10 cellular contexts compared by ENCODE assay signal in the genomic region with DNA sequence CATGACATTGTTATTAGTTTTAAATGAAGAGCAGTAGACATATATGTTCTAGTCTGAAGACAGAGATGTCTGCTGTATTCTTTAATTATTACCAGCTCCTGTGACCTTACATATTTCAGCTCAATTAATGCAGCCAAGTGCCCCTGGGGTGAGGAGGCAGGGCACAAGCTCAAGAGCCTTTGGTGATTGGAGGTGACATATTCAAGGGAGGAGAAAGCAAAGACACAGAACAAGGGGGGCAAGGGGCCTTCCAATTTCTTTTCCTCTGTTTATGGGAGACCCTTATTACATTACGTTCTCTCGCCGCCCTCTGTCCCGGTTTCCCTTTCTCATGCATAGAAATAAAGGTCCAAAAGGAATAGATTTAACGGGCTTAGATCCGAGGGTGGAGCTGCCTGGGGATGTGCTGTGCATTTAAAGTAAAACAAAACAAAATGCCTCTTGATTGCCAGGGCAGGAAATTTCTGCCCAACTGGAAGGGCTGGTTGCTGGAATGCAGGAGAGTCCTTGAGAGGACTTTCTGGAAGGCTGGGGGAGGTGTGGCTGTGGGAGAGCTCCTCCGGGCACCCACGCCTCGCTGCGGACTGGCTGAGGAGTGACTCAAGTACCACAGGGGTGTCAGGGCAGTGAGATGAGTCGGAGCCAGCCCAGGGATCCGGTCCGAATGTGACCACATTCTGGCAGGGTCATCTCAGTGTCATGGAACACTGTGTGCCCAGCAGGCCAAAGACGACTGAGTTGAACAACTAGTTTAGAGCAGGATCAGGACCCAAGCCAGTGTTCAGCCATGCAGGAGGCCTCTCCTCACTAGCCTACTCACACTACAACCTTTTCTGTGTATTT. TPM values are rescaled to one million over a fixed set of nuclear protein-coding genes. Genes with fewer than 3 reads are reported as not detected.
A peak's percentile ranks its signal among the peaks of the same experiment; 100 is the strongest.
DNase-seq lines count a peak whose midpoint lies in the region; ATAC-seq and FAIRE-seq lines count a peak whose summit lies in the region.
"Had no signal": no experiment of that assay in that cellular context is flagged by ENCODE, and none has a peak within 500 bp of the region (broad histone marks: within the 10 kb centered on the region; RNA-seq: fewer than 3 reads in every experiment).

No MANE protein-coding gene starts in this region.

- peak; percentile 100 for FAIRE-seq in G401.6 (lab: Jason Lieb, UNC)

- H3K4me1 Mint-ChIP-seq in stimulated activated naive B cell treated with anti-CD40 and anti-IgM and Interleukin-4, amounts not matched to agents 10 μg/mL and 1 μg/mL and 100 μg/mL, for 72 hours = no peaks in the 10 kb centered on the region

- H3K9me3 ChIP-seq in adipocyte (ENCODE audit: control insufficient read depth, low read length) = no peaks in the 10 kb centered on the region

- H3K9ac ChIP-seq in adipocyte (ENCODE audit: low read length) = peak overlapping the region; percentile 77

- ATAC-seq in left ventricle myocardium superior (peak; percentile 36), GM19324 (IDR thresholded peaks at IDR 0.05; ENCODE audit: low FRiP score, unreplicated experiment) (no peak), GM21447 (IDR thresholded peaks at IDR 0.05; ENCODE audit: unreplicated experiment) (no peak)
- ATAC-seq in stimulated activated naive B cell treated with anti-CD40 and anti-IgM and Interleukin-4, amounts not matched to agents 10 μg/mL and 1 μg/mL and 100 μg/mL, for 72 hours (replicated peaks) = no peak

- no peaks in the 10 kb centered on the region for H3K9me3 Mint-ChIP-seq in stimulated activated naive B cell treated with anti-CD40 and anti-IgM and Interleukin-4, amounts not matched to agents 10 μg/mL and 1 μg/mL and 100 μg/mL, for 72 hours

- no peak overlapping the region for H3K4me3 Mint-ChIP-seq in stimulated activated naive B cell treated with anti-CD40 and anti-IgM and Interleukin-4, amounts not matched to agents 10 μg/mL and 1 μg/mL and 100 μg/mL, for 72 hours

- H3K27ac Mint-ChIP-seq in stimulated activated naive B cell treated with anti-CD40 and anti-IgM and Interleukin-4, amounts not matched to agents 10 μg/mL and 1 μg/mL and 100 μg/mL, for 72 hours = no peak overlapping the region

- peaks cover 36% of the 10 kb centered on the region for H3K4me1 ChIP-seq in adipocyte (ENCODE audit: control insufficient read depth, insufficient read depth, low read length)

- H3K36me3 Mint-ChIP-seq in stimulated activated naive B cell treated with anti-CD40 and anti-IgM and Interleukin-4, amounts not matched to agents 10 μg/mL and 1 μg/mL and 100 μg/mL, for 72 hours = no peaks in the 10 kb centered on the region

- H3K36me3 ChIP-seq in adipocyte (ENCODE audit: control insufficient read depth, insufficient read depth, low read length, severe bottlenecking) = no peaks in the 10 kb centered on the region

- H3K4me3 ChIP-seq in adipocyte (ENCODE audit: low read length) (peak overlapping the region; percentile 58), skeletal muscle cell (ENCODE audit: low read depth, low read length) (no peak overlapping the region)

- intact Hi-C loops in left ventricle myocardium superior (cut with micrococcal nuclease) = no loop called here

- H3K27me3 Mint-ChIP-seq in stimulated activated naive B cell treated with anti-CD40 and anti-IgM and Interleukin-4, amounts not matched to agents 10 μg/mL and 1 μg/mL and 100 μg/mL, for 72 hours = no peaks in the 10 kb centered on the region

- no peaks in the 10 kb centered on the region for H3K27me3 ChIP-seq in adipocyte (replicated peaks; ENCODE audit: control insufficient read depth, insufficient read depth, low read length)

- DNase-seq in adipocyte (ENCODE audit: low read depth) (peak; percentile 91), left ventricle myocardium superior (no peak), skeletal muscle cell (ENCODE audit: low read depth) (peak; percentile 97)
- no peak for DNase-seq in stimulated activated naive B cell treated with anti-CD40 and anti-IgM and Interleukin-4, amounts not matched to agents 10 μg/mL and 1 μg/mL and 100 μg/mL, for 72 hours
- DNase-seq in activated CD4-positive, alpha-beta T cell treated with anti-CD3 and anti-CD28 coated beads for 4 hours = no peak
- DNase-seq: erythroblast, OCI-M1 had no signal

RNA-seq across cellular contexts. Expression of gene GSG1, which starts 32.1 kb away (rescaled TPM):
- total RNA-seq in left ventricle myocardium superior = not detected

Comparison
In these comparisons a context has a peak if more than half of its experiments do, and no peak if none do; other contexts are left out.
1. DNase-seq: peak in adipocyte (single experiment) and skeletal muscle cell (single experiment); none in left ventricle myocardium superior (single experiment), stimulated activated naive B cell treated with anti-CD40 and anti-IgM and Interleukin-4, amounts not matched to agents 10 μg/mL and 1 μg/mL and 100 μg/mL, for 72 hours (single experiment) and activated CD4-positive, alpha-beta T cell treated with anti-CD3 and anti-CD28 coated beads for 4 hours (0 of 2).